In genomic region chr1:166937962-166938361, GRCh38 we compare ENCODE assay signal across 35 cellular contexts. TPM values are rescaled to one million over a fixed set of nuclear protein-coding genes. Genes with fewer than 3 reads are reported as not detected.
A peak's percentile ranks its signal among the peaks of the same experiment; 100 is the strongest.
DNase-seq lines count a peak whose midpoint lies in the region; ATAC-seq and TF ChIP-seq lines count a peak whose summit lies in the region.
"Had no signal": no experiment of that assay in that cellular context is flagged by ENCODE, and none has a peak within 500 bp of the region (broad histone marks: within the 10 kb centered on the region; RNA-seq: fewer than 3 reads in every experiment).

No MANE protein-coding gene starts in this region.

- H3K4me1 ChIP-seq in left ventricle myocardium inferior (peaks cover 16% of the 10 kb centered on the region), testis (peaks cover 18% of the 10 kb centered on the region)
- H3K4me1 ChIP-seq: A549, BE2C, Caco-2 had no signal

- DNase-seq in left ventricle myocardium inferior, result no peak
- no peak for DNase-seq in Right ventricle myocardium inferior (ENCODE audit: missing footprints)
- peak; percentile 64 for DNase-seq in testis
- DNase-seq in kidney glomerular epithelial cell (lab: John Stamatoyannopoulos, UW), result no peak
- DNase-seq: 8988T; ACHN; AML-193; BE2C; C1 segment of cervical spinal cord; Caco-2; Calu3; CD4-positive, alpha-beta memory T cell; CD4-positive, alpha-beta T cell; CD4-positive, CD25-positive, alpha-beta regulatory T cell; CD8-positive, alpha-beta memory T cell; CD8-positive, alpha-beta T cell; COR-L47; DMS 273 treated with DMSO at 0.1 percent for 48 hours; DMS153; DMS53; DMS79; DMS79 treated with DMSO at 0.1 percent for 48 hours; DND-41; EL had no signal

- 59 to 60% methylated on average over 2 of the region's 2 CpGs for WGBS in testis, 2 donors

- H3K9me3 ChIP-seq in left ventricle myocardium inferior (replicated peaks) (no peaks in the 10 kb centered on the region), testis (no peaks in the 10 kb centered on the region)
- H3K9me3 ChIP-seq: A549; BE2C; BLaER1; BLaER1 treated with 17β-estradiol and CSF1 and Interleukin-3, amounts not matched to agents 10 nM and 100 nM; Caco-2 had no signal

- TF ChIP-seq CTCF in left ventricle myocardium inferior (IDR thresholded peaks at IDR 0.05; ENCODE audit: borderline replicate concordance), result no peak
- TF ChIP-seq CTCF in testis (IDR thresholded peaks at IDR 0.05), result no peak

- H3K27ac ChIP-seq in left ventricle myocardium inferior (replicated peaks) (peak overlapping the region; percentile 48), testis (no peak overlapping the region)
- H3K27ac ChIP-seq: 22Rv1; A549; BLaER1; BLaER1 treated with 17β-estradiol and CSF1 and Interleukin-3, amounts not matched to agents 10 nM and 100 nM; C4-2B had no signal

- intact Hi-C loops in left ventricle myocardium inferior (cut with micrococcal nuclease) (no loop called here), Right ventricle myocardium inferior (cut with DNase I) (no loop called here), testis (cut with DNase I; ENCODE audit: low total_unique reads) (no loop called here)

- ATAC-seq in Right ventricle myocardium inferior, result no peak
- ATAC-seq: A549; CD8-positive, alpha-beta T cell had no signal

- H3K27me3 ChIP-seq in left ventricle myocardium inferior (ENCODE audit: low read depth) (peaks cover 12% of the 10 kb centered on the region), testis (no peaks in the 10 kb centered on the region)
- H3K27me3 ChIP-seq: BLaER1; BLaER1 treated with 17β-estradiol and CSF1 and Interleukin-3, amounts not matched to agents 10 nM and 100 nM had no signal

- H3K36me3 ChIP-seq in left ventricle myocardium inferior (no peaks in the 10 kb centered on the region), testis (ENCODE audit: low read depth, missing control alignments) (no peaks in the 10 kb centered on the region)
- H3K36me3 ChIP-seq: BE2C; BLaER1; BLaER1 treated with 17β-estradiol and CSF1 and Interleukin-3, amounts not matched to agents 10 nM and 100 nM had no signal

- no peak for TF ChIP-seq POLR2A in testis (IDR thresholded peaks at IDR 0.05)

- no peak overlapping the region for H3K4me3 ChIP-seq in left ventricle myocardium inferior
- no peak overlapping the region for H3K4me3 ChIP-seq in testis
- H3K4me3 ChIP-seq: A549; BLaER1; BLaER1 treated with 17β-estradiol and CSF1 and Interleukin-3, amounts not matched to agents 10 nM and 100 nM had no signal

RNA-seq across cellular contexts. Expression of gene ILDR2, which starts 37.4 kb away (rescaled TPM):
- total RNA-seq in left ventricle myocardium inferior (3.6 TPM), Right ventricle myocardium inferior (1.8 TPM), testis (100 to 1,000 TPM; 172 to 217 TPM)
- 36.8 TPM for polyA plus RNA-seq in testis (ENCODE audit: insufficient read depth, low read depth, low replicate concordance)
- total RNA-seq: A673, B cell had no signal
- polyA plus RNA-seq: BJ; CD14-positive monocyte; CD8-positive, alpha-beta memory T cell had no signal

RNA-seq across cellular contexts. Expression of gene MAEL, which starts 51.1 kb away (rescaled TPM):
- total RNA-seq in left ventricle myocardium inferior (1.4 TPM), Right ventricle myocardium inferior (0.87 TPM), testis (100 to 1,000 TPM; 113 to 181 TPM)
- polyA plus RNA-seq in testis (ENCODE audit: insufficient read depth, low read depth, low replicate concordance), result 333 TPM
- total RNA-seq: A172; A673; B cell; Caco-2; Calu3; CD4-positive, alpha-beta memory T cell; CD4-positive, alpha-beta T cell; CD4-positive, CD25-positive, alpha-beta regulatory T cell; CD8-positive, alpha-beta memory T cell; CD8-positive, alpha-beta T cell had no signal
- polyA plus RNA-seq: A549; AG04450; BJ; CD14-positive monocyte; CD4-positive, alpha-beta memory T cell; CD8-positive, alpha-beta memory T cell had no signal

Comparison
In these comparisons a context has a peak if more than half of its experiments do, and no peak if none do; other contexts are left out.
1. RNA of gene ILDR2, which starts 37.4 kb away (total RNA-seq): 172 to 217 TPM in testis; 3.6 TPM in left ventricle myocardium inferior (single experiment) and 1.8 TPM in Right ventricle myocardium inferior (single experiment); every median in the first group is over 10 times any median in the second.
2. RNA of gene MAEL, which starts 51.1 kb away (total RNA-seq): 113 to 181 TPM in testis; 1.4 TPM in left ventricle myocardium inferior (single experiment) and 0.87 TPM in Right ventricle myocardium inferior (single experiment); every median in the first group is over 10 times any median in the second.